ENCODE assay signal across 26 cellular contexts in the genomic region with DNA sequence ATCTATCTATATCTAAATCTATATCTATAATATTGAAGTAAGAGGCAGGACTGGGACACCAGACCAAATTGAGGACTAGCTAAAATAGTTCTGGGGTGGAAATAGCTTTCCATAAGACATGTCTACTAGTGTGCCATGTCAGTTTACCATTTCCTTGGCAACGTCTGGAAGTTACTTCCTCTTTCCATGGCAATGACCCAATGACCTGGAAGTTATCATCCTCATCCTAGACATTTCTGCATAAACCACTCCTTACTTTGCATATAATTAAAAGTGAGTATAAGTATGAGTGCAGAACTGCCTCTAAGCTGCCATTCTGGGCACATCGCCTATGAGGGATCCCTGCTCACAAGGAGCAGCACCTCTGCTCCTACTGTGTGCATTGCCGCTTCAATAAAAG.
"Had no signal": no experiment of that assay in that cellular context is flagged by ENCODE, and none has a peak within 500 bp of the region (broad histone marks: within the 10 kb centered on the region; RNA-seq: fewer than 3 reads in every experiment).

No MANE protein-coding gene starts in this region.

- H3K27me3 ChIP-seq: ascending aorta, breast epithelium, cardiac muscle cell, colonic mucosa had no signal

- H3K9me3 ChIP-seq: ascending aorta, colonic mucosa had no signal

- ATAC-seq: activated CD4-positive, alpha-beta T cell treated with anti-CD3 and anti-CD28 coated beads for 36 hours; activated CD8-positive, alpha-beta memory T cell treated with anti-CD3 and anti-CD28 coated beads, Interleukin-2, amount 10 ng/mL, durations not matched to agents 7 days and 5 days; activated CD8-positive, alpha-beta T cell treated with anti-CD3 and anti-CD28 coated beads, Interleukin-2, amount 10 ng/mL, durations not matched to agents 7 days and 5 days; activated naive CD4-positive, alpha-beta T cell treated with anti-CD3 and anti-CD28 coated beads, Interleukin-2, amount 50 U/mL, for 72 hours had no signal

- H3K4me1 ChIP-seq: ascending aorta, breast epithelium, colonic mucosa had no signal

- H3K27ac ChIP-seq: ascending aorta, breast epithelium, cardiac muscle cell, colonic mucosa, epithelial cell of prostate had no signal

- DNase-seq: activated CD4-positive, alpha-beta memory T cell treated with anti-CD3 and anti-CD28 coated beads for 36 hours; activated CD4-positive, alpha-beta T cell treated with anti-CD3 and anti-CD28 coated beads for 36 hours; activated CD4-positive, alpha-beta T cell treated with anti-CD3 and anti-CD28 coated beads, Interleukin-2, amount 10 ng/mL, durations not matched to agents 24 days and 14 days; activated CD4-positive, CD25-positive, alpha-beta regulatory T cell; activated CD4-positive, CD25-positive, alpha-beta regulatory T cell treated with anti-CD3 and anti-CD28 coated beads, Interleukin-2, amount 50 U/mL, for 72 hours; activated CD8-positive, alpha-beta memory T cell treated with anti-CD3 and anti-CD28 coated beads, Interleukin-2, amount 10 ng/mL, durations not matched to agents 7 days and 5 days; activated CD8-positive, alpha-beta memory T cell treated with anti-CD3 and anti-CD28 coated beads, Interleukin-2, amount 50 U/mL, for 4 hours; activated CD8-positive, alpha-beta T cell treated with anti-CD3 and anti-CD28 coated beads, Interleukin-2, amount 10 ng/mL, durations not matched to agents 7 days and 5 days; activated gamma-delta T cell; activated naive CD4-positive, alpha-beta T cell; activated naive CD4-positive, alpha-beta T cell treated with anti-CD3 and anti-CD28 coated beads, Interleukin-2, amount 10 ng/mL, durations not matched to agents 7 days and 5 days; activated naive CD8-positive, alpha-beta T cell treated with anti-CD3 and anti-CD28 coated beads, Interleukin-2, amount 10 ng/mL, durations not matched to agents 7 days and 5 days; activated T-cell treated with anti-CD3 and anti-CD28 coated beads, Interleukin-2, amount 50 U/mL, for 1 hour; activated T-cell treated with anti-CD3 and anti-CD28 coated beads, Interleukin-2, amount 50 U/mL, for 48 hours; central memory CD4-positive, alpha-beta T cell; cerebellar nuclear complex; colonic mucosa; effector CD8-positive, alpha-beta T cell; foreskin fibroblast; head of caudate nucleus; T-helper 2 cell had no signal

- H3K4me3 ChIP-seq: ascending aorta, breast epithelium, cardiac muscle cell, colonic mucosa had no signal

- H3K36me3 ChIP-seq: ascending aorta, breast epithelium, cardiac muscle cell, colonic mucosa had no signal
